Comparison of ENCODE assay signal across 8 cellular contexts in genomic region chr10:6275022-6275997, GRCh38.
A peak's percentile ranks its signal among the peaks of the same experiment; 100 is the strongest.
DNase-seq lines count a peak whose midpoint lies in the region; ATAC-seq, FAIRE-seq and TF ChIP-seq lines count a peak whose summit lies in the region.

No MANE protein-coding gene starts in this region.

- peak; percentile 93 for DNase-seq in AG08396 (ENCODE audit: low spot score)
- DNase-seq in HS-27A (ENCODE audit: low read depth), result peak; percentile 26
- DNase-seq in activated CD4-positive, CD25-positive, alpha-beta regulatory T cell (lab: John Stamatoyannopoulos, UW), result peak; percentile 46 to 72 (median 64)
- DNase-seq in breast epithelium (ENCODE audit: low spot score in 2 of 2), result peak; percentile 79 to 97
- peak; percentile 98 for DNase-seq in kidney
- DNase-seq in stimulated activated CD4-positive, alpha-beta T cell treated with anti-CD3 and anti-CD28 coated beads, Interleukin-15, amount 100 ng/mL, for 1 hour (ENCODE audit: low read depth in 1 of 2, low spot score in 1 of 2), result peak; percentile 76 to 79
- no peak for DNase-seq in DMS79 (lab: John Stamatoyannopoulos, UW)

- peak in 1 of 3 donors; percentile 10 for TF ChIP-seq CTCF in breast epithelium (IDR thresholded peaks at IDR 0.05)
- no peak for TF ChIP-seq CTCF in kidney (IDR thresholded peaks at IDR 0.05; ENCODE audit: borderline replicate concordance, extremely low read depth, insufficient read depth)

- H3K36me3 ChIP-seq in breast epithelium (no peaks in the 10 kb centered on the region), kidney (ENCODE audit: control insufficient read depth in 1 of 2, insufficient read depth in 2 of 2, low read length in 2 of 2) (no peaks in the 10 kb centered on the region)

- peak overlapping the region; percentile 86 to 90 for H3K27ac ChIP-seq in breast epithelium
- peak overlapping the region; percentile 68 to 79 for H3K27ac ChIP-seq in kidney (ENCODE audit: low read depth in 2 of 2, low read length in 2 of 2)

- H3K4me1 ChIP-seq in breast epithelium (no peaks in the 10 kb centered on the region), kidney (ENCODE audit: control insufficient read depth in 1 of 2, insufficient read depth in 1 of 2, low read depth in 1 of 2, low read length in 2 of 2) (peaks cover 5 to 8% of the 10 kb centered on the region in 2 donors)

- no peak for FAIRE-seq in kidney (lab: Jason Lieb, UNC)

- H3K4me3 ChIP-seq in breast epithelium (peak overlapping the region in 2 of 3 donors; percentile 19 to 23), kidney (ENCODE audit: low read length in 2 of 2) (peak overlapping the region in 1 of 2 donors; percentile 36)

- TF ChIP-seq POLR2A in breast epithelium (IDR thresholded peaks at IDR 0.05), result no peak

- ATAC-seq in GM19328 (IDR thresholded peaks at IDR 0.05; ENCODE audit: unreplicated experiment), result peak; percentile 70

- no peaks in the 10 kb centered on the region for H3K9me3 ChIP-seq in breast epithelium
- H3K9me3 ChIP-seq in kidney (ENCODE audit: control insufficient read depth in 1 of 2, low read length in 2 of 2), result no peaks in the 10 kb centered on the region

- H3K27me3 ChIP-seq in breast epithelium, result no peaks in the 10 kb centered on the region

- intact Hi-C loops in breast epithelium (cut with DNase I; ENCODE audit: low total_unique reads), result no loop called here
- intact Hi-C loops in kidney (cut with DNase I), result no loop called here

- no peak overlapping the region for H3K9ac ChIP-seq in kidney (ENCODE audit: low read length in 2 of 2)
